Comparison of ENCODE assay signal across 3 cellular contexts in genomic region chr1:162020145-162020544, GRCh38.
A peak's percentile ranks its signal among the peaks of the same experiment; 100 is the strongest.
TF ChIP-seq lines count a peak whose summit lies in the region.

No MANE protein-coding gene starts in this region.

TF ChIP-seq in SK-N-SH, 30 proteins besides CTCF, POLR2A, EP300 and RAD21 (continues in another document):
- TF ChIP-seq GABPA (IDR thresholded peaks at IDR 0.05; ENCODE audit: low read depth) (no peak), SIN3A (IDR thresholded peaks at IDR 0.05; ENCODE audit: borderline replicate concordance, low read depth, low read length) (no peak), JUND (IDR thresholded peaks at IDR 0.05) (no peak), MXI1 (IDR thresholded peaks at IDR 0.05; ENCODE audit: low read depth, low read length) (no peak), NRF1 (IDR thresholded peaks at IDR 0.05; ENCODE audit: low read depth, low read length) (no peak), MAX (IDR thresholded peaks at IDR 0.05; ENCODE audit: low read depth) (no peak), RFX5 (IDR thresholded peaks at IDR 0.05; ENCODE audit: low read length) (no peak), EZH2phosphoT487 (IDR thresholded peaks at IDR 0.05; ENCODE audit: borderline replicate concordance, low read depth) (no peak), POLR2AphosphoS5 (IDR thresholded peaks at IDR 0.05; ENCODE audit: low read depth, low read length) (no peak), MEF2A (IDR thresholded peaks at IDR 0.05; ENCODE audit: borderline replicate concordance, low read depth) (no peak), REST (IDR thresholded peaks at IDR 0.05; ENCODE audit: low read depth, low read length) (no peak), FOXJ3 (CRISPR knock-in tag; IDR thresholded peaks at IDR 0.05) (no peak), FOSL2 (IDR thresholded peaks at IDR 0.05; ENCODE audit: borderline replicate concordance, low read depth) (no peak), YY1 (IDR thresholded peaks at IDR 0.05; ENCODE audit: low read depth) (no peak), FOXM1 (IDR thresholded peaks at IDR 0.05; ENCODE audit: low read depth) (no peak)
- TF ChIP-seq, protein P1, sequence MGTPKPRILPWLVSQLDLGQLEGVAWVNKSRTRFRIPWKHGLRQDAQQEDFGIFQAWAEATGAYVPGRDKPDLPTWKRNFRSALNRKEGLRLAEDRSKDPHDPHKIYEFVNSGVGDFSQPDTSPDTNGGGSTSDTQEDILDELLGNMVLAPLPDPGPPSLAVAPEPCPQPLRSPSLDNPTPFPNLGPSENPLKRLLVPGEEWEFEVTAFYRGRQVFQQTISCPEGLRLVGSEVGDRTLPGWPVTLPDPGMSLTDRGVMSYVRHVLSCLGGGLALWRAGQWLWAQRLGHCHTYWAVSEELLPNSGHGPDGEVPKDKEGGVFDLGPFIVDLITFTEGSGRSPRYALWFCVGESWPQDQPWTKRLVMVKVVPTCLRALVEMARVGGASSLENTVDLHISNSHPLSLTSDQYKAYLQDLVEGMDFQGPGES (IDR thresholded peaks at IDR 0.05; ENCODE audit: low read depth, low read length) = no peak
- TF ChIP-seq, protein P2, sequence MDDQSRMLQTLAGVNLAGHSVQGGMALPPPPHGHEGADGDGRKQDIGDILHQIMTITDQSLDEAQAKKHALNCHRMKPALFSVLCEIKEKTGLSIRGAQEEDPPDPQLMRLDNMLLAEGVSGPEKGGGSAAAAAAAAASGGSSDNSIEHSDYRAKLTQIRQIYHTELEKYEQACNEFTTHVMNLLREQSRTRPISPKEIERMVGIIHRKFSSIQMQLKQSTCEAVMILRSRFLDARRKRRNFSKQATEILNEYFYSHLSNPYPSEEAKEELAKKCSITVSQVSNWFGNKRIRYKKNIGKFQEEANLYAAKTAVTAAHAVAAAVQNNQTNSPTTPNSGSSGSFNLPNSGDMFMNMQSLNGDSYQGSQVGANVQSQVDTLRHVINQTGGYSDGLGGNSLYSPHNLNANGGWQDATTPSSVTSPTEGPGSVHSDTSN (IDR thresholded peaks at IDR 0.05) = no peak

TF ChIP-seq in SK-N-SH treated with all-trans-retinoic acid at 6 μM for 48 hours, 23 proteins besides CTCF, POLR2A, EP300 and RAD21 (continues in another document):
- no peak for TF ChIP-seq TOX (CRISPR knock-in tag; IDR thresholded peaks at IDR 0.05; ENCODE audit: borderline replicate concordance)
- no peak for TF ChIP-seq BACH2 (CRISPR knock-in tag; IDR thresholded peaks at IDR 0.05; ENCODE audit: borderline replicate concordance)
- TF ChIP-seq PATZ1 (CRISPR knock-in tag; IDR thresholded peaks at IDR 0.05; ENCODE audit: borderline replicate concordance) = no peak
- TF ChIP-seq SNAI2 (CRISPR knock-in tag; IDR thresholded peaks at IDR 0.05) = no peak
- TF ChIP-seq OSR1 (CRISPR knock-in tag; IDR thresholded peaks at IDR 0.05) = no peak
- no peak for TF ChIP-seq ISL1 (CRISPR knock-in tag; IDR thresholded peaks at IDR 0.05)
- TF ChIP-seq CREB5 (CRISPR knock-in tag; IDR thresholded peaks at IDR 0.05; ENCODE audit: low read depth) = no peak
- no peak for TF ChIP-seq ZC3H10 (CRISPR knock-in tag; IDR thresholded peaks at IDR 0.05)
- no peak for TF ChIP-seq ARNTL (CRISPR knock-in tag; IDR thresholded peaks at IDR 0.05; ENCODE audit: borderline replicate concordance, low read depth)
- no peak for TF ChIP-seq GLIS3 (CRISPR knock-in tag; IDR thresholded peaks at IDR 0.05)
- no peak for TF ChIP-seq TSHZ2 (CRISPR knock-in tag; IDR thresholded peaks at IDR 0.05)
- no peak for TF ChIP-seq PPARA (CRISPR knock-in tag; IDR thresholded peaks at IDR 0.05; ENCODE audit: borderline replicate concordance)
- no peak for TF ChIP-seq ZNF70 (CRISPR knock-in tag; IDR thresholded peaks at IDR 0.05)
- TF ChIP-seq RARB (CRISPR knock-in tag; IDR thresholded peaks at IDR 0.05) = no peak
- TF ChIP-seq ESRRG (CRISPR knock-in tag; IDR thresholded peaks at IDR 0.05) = no peak
- TF ChIP-seq ZNF565 (CRISPR knock-in tag; conservative IDR thresholded peaks at IDR 0.05; ENCODE audit: low read depth) = no peak

TF ChIP-seq in K562, 482 proteins besides CTCF, POLR2A, EP300 and RAD21:
- TF ChIP-seq C11orf30 (IDR thresholded peaks at IDR 0.05; ENCODE audit: low read depth) (peak; percentile 30; the same call in 1 of the 2 replicates), ARID2 (IDR thresholded peaks at IDR 0.05) (no peak), ZNF316 (IDR thresholded peaks at IDR 0.05) (peak; percentile 54)
